ENCODE assay signal across 19 cellular contexts in the genomic region with DNA sequence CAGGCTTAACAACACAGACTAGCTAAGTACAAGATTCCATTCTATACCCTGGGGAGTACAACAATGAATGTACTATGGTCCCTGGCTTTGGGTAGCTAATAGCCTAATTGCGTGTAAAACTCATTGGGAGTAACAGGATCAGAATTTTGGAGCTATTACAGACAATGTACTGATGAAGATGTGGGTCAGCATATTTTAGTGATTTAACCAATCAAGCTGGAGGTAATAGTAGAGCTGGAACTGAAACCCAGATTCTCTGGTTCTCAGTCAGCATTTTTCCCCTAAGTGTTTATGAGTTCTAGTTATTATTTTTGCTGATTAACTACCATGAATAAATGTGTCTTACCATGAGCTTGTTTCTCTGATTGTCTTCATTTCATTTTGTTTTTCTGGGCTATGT.
"Had no signal": no experiment of that assay in that cellular context is flagged by ENCODE, and none has a peak within 500 bp of the region (broad histone marks: within the 10 kb centered on the region; RNA-seq: fewer than 3 reads in every experiment).

No MANE protein-coding gene starts in this region.

- H3K4me1 ChIP-seq: sigmoid colon, stomach had no signal

- H3K36me3 ChIP-seq: ovary, sigmoid colon, stomach had no signal

- ATAC-seq: effector memory CD8-positive, alpha-beta T cell had no signal

- H3K9me3 Mint-ChIP-seq: activated CD4-positive, alpha-beta T cell treated with anti-CD3 and anti-CD28 coated beads, Interleukin-2, amount 10 ng/mL, durations not matched to agents 7 days and 5 days; activated naive CD4-positive, alpha-beta T cell treated with anti-CD3 and anti-CD28 coated beads, Interleukin-2, amount 50 U/mL, for 24 hours; activated T-helper 2 cell treated with anti-CD3 and anti-CD28 coated beads, Interferon-gamma antibody, Interleukin-2, Interleukin-4, amounts not matched to agents 10 μg/mL and 5 μg/mL and 100 μg/mL, durations not matched to agents 14 hours and 24 hours and 36 hours; brain had no signal

- H3K9me3 ChIP-seq: ovary, sigmoid colon, stomach had no signal

- H3K27ac ChIP-seq: epithelial cell of prostate, ovary, sigmoid colon, stomach had no signal

- H3K4me1 Mint-ChIP-seq: activated CD4-positive, alpha-beta T cell treated with anti-CD3 and anti-CD28 coated beads, Interleukin-2, amount 10 ng/mL, durations not matched to agents 7 days and 5 days; activated naive CD4-positive, alpha-beta T cell treated with anti-CD3 and anti-CD28 coated beads, Interleukin-2, amount 50 U/mL, for 24 hours; brain had no signal

- H3K27ac Mint-ChIP-seq: activated CD4-positive, alpha-beta T cell treated with anti-CD3 and anti-CD28 coated beads, Interleukin-2, amount 10 ng/mL, durations not matched to agents 7 days and 5 days; activated naive CD4-positive, alpha-beta T cell treated with anti-CD3 and anti-CD28 coated beads, Interleukin-2, amount 50 U/mL, for 24 hours; activated T-helper 2 cell treated with anti-CD3 and anti-CD28 coated beads, Interferon-gamma antibody, Interleukin-2, Interleukin-4, amounts not matched to agents 10 μg/mL and 5 μg/mL and 100 μg/mL, durations not matched to agents 14 hours and 24 hours and 36 hours; brain; dendritic cell treated with granulocyte-macrophage colony-stimulating factor and Interleukin-4, amounts not matched to agents 40 ng/mL and 50 ng/mL, for 4 days; effector memory CD8-positive, alpha-beta T cell had no signal

- H3K4me3 Mint-ChIP-seq: activated CD4-positive, alpha-beta T cell treated with anti-CD3 and anti-CD28 coated beads, Interleukin-2, amount 10 ng/mL, durations not matched to agents 7 days and 5 days; activated naive CD4-positive, alpha-beta T cell treated with anti-CD3 and anti-CD28 coated beads, Interleukin-2, amount 50 U/mL, for 24 hours; brain; dendritic cell treated with granulocyte-macrophage colony-stimulating factor and Interleukin-4, amounts not matched to agents 40 ng/mL and 50 ng/mL, for 4 days; effector memory CD8-positive, alpha-beta T cell; neural crest cell had no signal

- H3K4me3 ChIP-seq: ovary, sigmoid colon, stomach had no signal

- DNase-seq: activated CD4-positive, alpha-beta T cell treated with anti-CD3 and anti-CD28 coated beads, Interleukin-2, amount 10 ng/mL, durations not matched to agents 7 days and 5 days; activated CD4-positive, CD25-positive, alpha-beta regulatory T cell; activated CD8-positive, alpha-beta memory T cell treated with anti-CD3 and anti-CD28 coated beads for 24 hours; amniotic stem cell; cerebellar nuclear complex; effector memory CD8-positive, alpha-beta T cell; hypothalamus; kidney glomerular epithelial cell; ovary; sigmoid colon; stimulated activated CD4-positive, alpha-beta T cell treated with anti-CD3 and anti-CD28 coated beads, Interleukin-2, amount 100 ng/mL, for 24 hours; stimulated activated CD8-positive, alpha-beta memory T cell treated with anti-CD3 and anti-CD28 coated beads, Interleukin-4, amount 100 ng/mL, for 48 hours; stomach had no signal

- H3K36me3 Mint-ChIP-seq: activated naive CD4-positive, alpha-beta T cell treated with anti-CD3 and anti-CD28 coated beads, Interleukin-2, amount 50 U/mL, for 24 hours; brain had no signal

- H3K27me3 Mint-ChIP-seq: activated CD4-positive, alpha-beta T cell treated with anti-CD3 and anti-CD28 coated beads, Interleukin-2, amount 10 ng/mL, durations not matched to agents 7 days and 5 days; activated naive CD4-positive, alpha-beta T cell treated with anti-CD3 and anti-CD28 coated beads, Interleukin-2, amount 50 U/mL, for 24 hours; brain; dendritic cell treated with granulocyte-macrophage colony-stimulating factor and Interleukin-4, amounts not matched to agents 40 ng/mL and 50 ng/mL, for 4 days; effector memory CD8-positive, alpha-beta T cell had no signal

- H3K27me3 ChIP-seq: ovary, sigmoid colon, stomach had no signal
